In the genomic region with DNA sequence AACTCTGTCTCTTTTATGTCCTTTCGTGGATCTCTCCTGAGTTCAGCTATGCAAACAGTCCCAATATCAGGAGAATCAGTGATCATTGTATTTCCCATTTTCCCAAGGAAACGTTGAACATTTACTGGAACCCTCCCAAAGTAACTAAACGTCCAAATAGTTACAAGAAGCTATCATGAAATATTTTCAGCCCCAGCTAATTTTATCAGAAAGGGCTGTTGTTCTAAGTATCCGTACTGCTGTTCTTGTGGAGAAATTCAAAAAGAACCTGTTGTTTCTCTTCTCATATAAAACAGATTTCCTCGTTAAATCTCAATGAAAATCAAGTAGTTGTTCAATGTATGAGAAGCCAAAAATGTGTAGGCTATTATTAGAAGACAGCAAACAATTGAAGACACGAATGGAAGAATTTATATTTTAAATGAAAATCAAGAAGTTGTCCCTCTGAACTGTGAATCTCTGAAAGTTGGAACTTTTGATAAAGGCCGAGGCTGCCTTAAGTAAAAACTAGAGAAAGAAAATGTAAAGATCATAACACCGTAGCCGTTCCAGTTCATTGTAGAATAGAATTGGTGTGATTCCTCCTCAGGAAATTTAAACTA, we compare ENCODE assay signal across 1 cellular context.
A peak's percentile ranks its signal among the peaks of the same experiment; 100 is the strongest.
TF ChIP-seq lines count a peak whose summit lies in the region.

No MANE protein-coding gene starts in this region.

TF ChIP-seq in GM12878, 131 proteins besides CTCF, POLR2A, EP300 and RAD21 (continued from another document):
- TF ChIP-seq, protein P1, sequence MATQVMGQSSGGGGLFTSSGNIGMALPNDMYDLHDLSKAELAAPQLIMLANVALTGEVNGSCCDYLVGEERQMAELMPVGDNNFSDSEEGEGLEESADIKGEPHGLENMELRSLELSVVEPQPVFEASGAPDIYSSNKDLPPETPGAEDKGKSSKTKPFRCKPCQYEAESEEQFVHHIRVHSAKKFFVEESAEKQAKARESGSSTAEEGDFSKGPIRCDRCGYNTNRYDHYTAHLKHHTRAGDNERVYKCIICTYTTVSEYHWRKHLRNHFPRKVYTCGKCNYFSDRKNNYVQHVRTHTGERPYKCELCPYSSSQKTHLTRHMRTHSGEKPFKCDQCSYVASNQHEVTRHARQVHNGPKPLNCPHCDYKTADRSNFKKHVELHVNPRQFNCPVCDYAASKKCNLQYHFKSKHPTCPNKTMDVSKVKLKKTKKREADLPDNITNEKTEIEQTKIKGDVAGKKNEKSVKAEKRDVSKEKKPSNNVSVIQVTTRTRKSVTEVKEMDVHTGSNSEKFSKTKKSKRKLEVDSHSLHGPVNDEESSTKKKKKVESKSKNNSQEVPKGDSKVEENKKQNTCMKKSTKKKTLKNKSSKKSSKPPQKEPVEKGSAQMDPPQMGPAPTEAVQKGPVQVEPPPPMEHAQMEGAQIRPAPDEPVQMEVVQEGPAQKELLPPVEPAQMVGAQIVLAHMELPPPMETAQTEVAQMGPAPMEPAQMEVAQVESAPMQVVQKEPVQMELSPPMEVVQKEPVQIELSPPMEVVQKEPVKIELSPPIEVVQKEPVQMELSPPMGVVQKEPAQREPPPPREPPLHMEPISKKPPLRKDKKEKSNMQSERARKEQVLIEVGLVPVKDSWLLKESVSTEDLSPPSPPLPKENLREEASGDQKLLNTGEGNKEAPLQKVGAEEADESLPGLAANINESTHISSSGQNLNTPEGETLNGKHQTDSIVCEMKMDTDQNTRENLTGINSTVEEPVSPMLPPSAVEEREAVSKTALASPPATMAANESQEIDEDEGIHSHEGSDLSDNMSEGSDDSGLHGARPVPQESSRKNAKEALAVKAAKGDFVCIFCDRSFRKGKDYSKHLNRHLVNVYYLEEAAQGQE (IDR thresholded peaks at IDR 0.05; ENCODE audit: low read depth, low read length): no peak
- TF ChIP-seq SMARCA5 (IDR thresholded peaks at IDR 0.05): no peak
- TF ChIP-seq, protein P2, sequence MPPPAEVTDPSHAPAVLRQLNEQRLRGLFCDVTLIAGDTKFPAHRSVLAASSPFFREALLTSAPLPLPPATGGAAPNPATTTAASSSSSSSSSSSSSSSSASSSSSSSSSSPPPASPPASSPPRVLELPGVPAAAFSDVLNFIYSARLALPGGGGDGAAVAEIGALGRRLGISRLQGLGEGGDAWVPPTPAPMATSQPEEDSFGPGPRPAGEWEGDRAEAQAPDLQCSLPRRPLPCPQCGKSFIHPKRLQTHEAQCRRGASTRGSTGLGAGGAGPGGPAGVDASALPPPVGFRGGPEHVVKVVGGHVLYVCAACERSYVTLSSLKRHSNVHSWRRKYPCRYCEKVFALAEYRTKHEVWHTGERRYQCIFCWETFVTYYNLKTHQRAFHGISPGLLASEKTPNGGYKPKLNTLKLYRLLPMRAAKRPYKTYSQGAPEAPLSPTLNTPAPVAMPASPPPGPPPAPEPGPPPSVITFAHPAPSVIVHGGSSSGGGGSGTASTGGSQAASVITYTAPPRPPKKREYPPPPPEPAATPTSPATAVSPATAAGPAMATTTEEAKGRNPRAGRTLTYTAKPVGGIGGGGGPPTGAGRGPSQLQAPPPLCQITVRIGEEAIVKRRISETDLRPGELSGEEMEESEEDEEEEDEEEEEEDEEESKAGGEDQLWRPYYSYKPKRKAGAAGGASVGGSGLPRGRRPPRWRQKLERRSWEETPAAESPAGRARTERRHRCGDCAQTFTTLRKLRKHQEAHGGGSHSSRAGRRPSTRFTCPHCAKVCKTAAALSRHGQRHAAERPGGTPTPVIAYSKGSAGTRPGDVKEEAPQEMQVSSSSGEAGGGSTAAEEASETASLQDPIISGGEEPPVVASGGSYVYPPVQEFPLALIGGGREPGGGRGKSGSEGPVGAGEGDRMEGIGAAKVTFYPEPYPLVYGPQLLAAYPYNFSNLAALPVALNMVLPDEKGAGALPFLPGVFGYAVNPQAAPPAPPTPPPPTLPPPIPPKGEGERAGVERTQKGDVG (CRISPR knock-in tag; IDR thresholded peaks at IDR 0.05): no peak
- TF ChIP-seq, protein P3, sequence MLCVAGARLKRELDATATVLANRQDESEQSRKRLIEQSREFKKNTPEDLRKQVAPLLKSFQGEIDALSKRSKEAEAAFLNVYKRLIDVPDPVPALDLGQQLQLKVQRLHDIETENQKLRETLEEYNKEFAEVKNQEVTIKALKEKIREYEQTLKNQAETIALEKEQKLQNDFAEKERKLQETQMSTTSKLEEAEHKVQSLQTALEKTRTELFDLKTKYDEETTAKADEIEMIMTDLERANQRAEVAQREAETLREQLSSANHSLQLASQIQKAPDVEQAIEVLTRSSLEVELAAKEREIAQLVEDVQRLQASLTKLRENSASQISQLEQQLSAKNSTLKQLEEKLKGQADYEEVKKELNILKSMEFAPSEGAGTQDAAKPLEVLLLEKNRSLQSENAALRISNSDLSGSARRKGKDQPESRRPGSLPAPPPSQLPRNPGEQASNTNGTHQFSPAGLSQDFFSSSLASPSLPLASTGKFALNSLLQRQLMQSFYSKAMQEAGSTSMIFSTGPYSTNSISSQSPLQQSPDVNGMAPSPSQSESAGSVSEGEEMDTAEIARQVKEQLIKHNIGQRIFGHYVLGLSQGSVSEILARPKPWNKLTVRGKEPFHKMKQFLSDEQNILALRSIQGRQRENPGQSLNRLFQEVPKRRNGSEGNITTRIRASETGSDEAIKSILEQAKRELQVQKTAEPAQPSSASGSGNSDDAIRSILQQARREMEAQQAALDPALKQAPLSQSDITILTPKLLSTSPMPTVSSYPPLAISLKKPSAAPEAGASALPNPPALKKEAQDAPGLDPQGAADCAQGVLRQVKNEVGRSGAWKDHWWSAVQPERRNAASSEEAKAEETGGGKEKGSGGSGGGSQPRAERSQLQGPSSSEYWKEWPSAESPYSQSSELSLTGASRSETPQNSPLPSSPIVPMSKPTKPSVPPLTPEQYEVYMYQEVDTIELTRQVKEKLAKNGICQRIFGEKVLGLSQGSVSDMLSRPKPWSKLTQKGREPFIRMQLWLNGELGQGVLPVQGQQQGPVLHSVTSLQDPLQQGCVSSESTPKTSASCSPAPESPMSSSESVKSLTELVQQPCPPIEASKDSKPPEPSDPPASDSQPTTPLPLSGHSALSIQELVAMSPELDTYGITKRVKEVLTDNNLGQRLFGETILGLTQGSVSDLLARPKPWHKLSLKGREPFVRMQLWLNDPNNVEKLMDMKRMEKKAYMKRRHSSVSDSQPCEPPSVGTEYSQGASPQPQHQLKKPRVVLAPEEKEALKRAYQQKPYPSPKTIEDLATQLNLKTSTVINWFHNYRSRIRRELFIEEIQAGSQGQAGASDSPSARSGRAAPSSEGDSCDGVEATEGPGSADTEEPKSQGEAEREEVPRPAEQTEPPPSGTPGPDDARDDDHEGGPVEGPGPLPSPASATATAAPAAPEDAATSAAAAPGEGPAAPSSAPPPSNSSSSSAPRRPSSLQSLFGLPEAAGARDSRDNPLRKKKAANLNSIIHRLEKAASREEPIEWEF (IDR thresholded peaks at IDR 0.05; ENCODE audit: insufficient replicate concordance, low read depth, low read length): no peak
- TF ChIP-seq ZNF384 (IDR thresholded peaks at IDR 0.05; ENCODE audit: borderline replicate concordance, low read depth, low read length): no peak
- TF ChIP-seq, protein P4, sequence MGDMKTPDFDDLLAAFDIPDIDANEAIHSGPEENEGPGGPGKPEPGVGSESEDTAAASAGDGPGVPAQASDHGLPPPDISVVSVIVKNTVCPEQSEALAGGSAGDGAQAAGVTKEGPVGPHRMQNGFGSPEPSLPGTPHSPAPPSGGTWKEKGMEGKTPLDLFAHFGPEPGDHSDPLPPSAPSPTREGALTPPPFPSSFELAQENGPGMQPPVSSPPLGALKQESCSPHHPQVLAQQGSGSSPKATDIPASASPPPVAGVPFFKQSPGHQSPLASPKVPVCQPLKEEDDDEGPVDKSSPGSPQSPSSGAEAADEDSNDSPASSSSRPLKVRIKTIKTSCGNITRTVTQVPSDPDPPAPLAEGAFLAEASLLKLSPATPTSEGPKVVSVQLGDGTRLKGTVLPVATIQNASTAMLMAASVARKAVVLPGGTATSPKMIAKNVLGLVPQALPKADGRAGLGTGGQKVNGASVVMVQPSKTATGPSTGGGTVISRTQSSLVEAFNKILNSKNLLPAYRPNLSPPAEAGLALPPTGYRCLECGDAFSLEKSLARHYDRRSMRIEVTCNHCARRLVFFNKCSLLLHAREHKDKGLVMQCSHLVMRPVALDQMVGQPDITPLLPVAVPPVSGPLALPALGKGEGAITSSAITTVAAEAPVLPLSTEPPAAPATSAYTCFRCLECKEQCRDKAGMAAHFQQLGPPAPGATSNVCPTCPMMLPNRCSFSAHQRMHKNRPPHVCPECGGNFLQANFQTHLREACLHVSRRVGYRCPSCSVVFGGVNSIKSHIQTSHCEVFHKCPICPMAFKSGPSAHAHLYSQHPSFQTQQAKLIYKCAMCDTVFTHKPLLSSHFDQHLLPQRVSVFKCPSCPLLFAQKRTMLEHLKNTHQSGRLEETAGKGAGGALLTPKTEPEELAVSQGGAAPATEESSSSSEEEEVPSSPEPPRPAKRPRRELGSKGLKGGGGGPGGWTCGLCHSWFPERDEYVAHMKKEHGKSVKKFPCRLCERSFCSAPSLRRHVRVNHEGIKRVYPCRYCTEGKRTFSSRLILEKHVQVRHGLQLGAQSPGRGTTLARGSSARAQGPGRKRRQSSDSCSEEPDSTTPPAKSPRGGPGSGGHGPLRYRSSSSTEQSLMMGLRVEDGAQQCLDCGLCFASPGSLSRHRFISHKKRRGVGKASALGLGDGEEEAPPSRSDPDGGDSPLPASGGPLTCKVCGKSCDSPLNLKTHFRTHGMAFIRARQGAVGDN (IDR thresholded peaks at IDR 0.05): no peak
- no peak for TF ChIP-seq CHD2 (IDR thresholded peaks at IDR 0.05; ENCODE audit: borderline replicate concordance, low read depth, low read length)
- TF ChIP-seq ZNF207 (IDR thresholded peaks at IDR 0.05; ENCODE audit: borderline replicate concordance): no peak
- TF ChIP-seq BHLHE40 (IDR thresholded peaks at IDR 0.05; ENCODE audit: borderline replicate concordance in 1 of 2, low read depth in 2 of 2, low read length in 1 of 2): 0 out of 4 replicates have a peak, but pooled peaks of 1 of the 2 experiments have one; percentile 8
